11 cellular contexts compared by ENCODE assay signal in the genomic region with DNA sequence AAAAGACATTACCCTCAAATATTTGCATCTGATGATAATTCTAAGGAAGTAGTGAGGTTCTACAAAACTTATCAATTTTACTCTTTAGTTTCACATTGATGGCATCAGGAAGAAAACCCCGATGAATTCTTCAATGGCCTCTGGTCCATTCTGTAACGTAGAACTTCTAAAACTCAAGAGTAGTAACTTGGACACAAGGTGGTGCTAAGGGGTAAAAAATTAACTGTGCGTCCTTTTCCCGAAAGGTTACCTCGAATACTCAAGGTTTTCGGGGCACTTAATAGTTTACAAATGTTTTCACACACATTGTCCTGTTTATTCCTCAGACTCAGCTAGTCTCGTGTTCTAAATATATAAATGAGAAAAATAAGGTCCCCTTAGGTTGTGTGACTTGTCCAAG.
DNase-seq lines count a peak whose midpoint lies in the region; ATAC-seq and TF ChIP-seq lines count a peak whose summit lies in the region.
"Had no signal": no experiment of that assay in that cellular context is flagged by ENCODE, and none has a peak within 500 bp of the region (broad histone marks: within the 10 kb centered on the region; RNA-seq: fewer than 3 reads in every experiment).

No MANE protein-coding gene starts in this region.

- WGBS in heart right ventricle, 2 donors, result 55 to 64% methylated on average over 7 of the region's 7 CpGs

- H3K36me3 ChIP-seq in heart right ventricle, result no peaks in the 10 kb centered on the region
- no peaks in the 10 kb centered on the region for H3K36me3 ChIP-seq in tibial artery

- intact Hi-C loops in heart right ventricle (cut with DNase I) (loop anchor here in 8 of 10 donors (2.0 to 10.0 kb wide), 5 partner anchors 310 to 392 kb away; no protein-coding TSS in a partner anchor), cardiac septum (cut with DNase I) (loop anchor here (10.0 kb wide), 2 partner anchors 310 to 390 kb away; no protein-coding TSS in a partner anchor), tibial artery (cut with DNase I; ENCODE audit: low total_unique reads) (loop anchor here (2.0 kb wide), 1 partner anchor 314 kb away; no protein-coding TSS in a partner anchor)

- no peaks in the 10 kb centered on the region for H3K4me1 ChIP-seq in heart right ventricle
- H3K4me1 ChIP-seq in tibial artery, result no peaks in the 10 kb centered on the region

- no peak overlapping the region for H3K4me3 ChIP-seq in heart right ventricle
- no peak overlapping the region for H3K4me3 ChIP-seq in tibial artery

- H3K9me3 ChIP-seq in heart right ventricle, result no peaks in the 10 kb centered on the region
- no peaks in the 10 kb centered on the region for H3K9me3 ChIP-seq in tibial artery

- TF ChIP-seq CTCF in heart right ventricle (IDR thresholded peaks at IDR 0.05) (peak in 7 of 9 donors; percentile 10 to 54 (median 38)), tibial artery (IDR thresholded peaks at IDR 0.05) (peak; percentile 45 to 60)

- DNase-seq in heart right ventricle, result no peak
- no peak for DNase-seq in cardiac septum (ENCODE audit: low spot score)
- DNase-seq in NCI-H460 (ENCODE audit: extremely low read depth, low read depth), result peak; percentile 59
- peak; percentile 9 for DNase-seq in cerebellar cortex (ENCODE audit: low spot score)
- no peak for DNase-seq in tibial artery
- DNase-seq in T-helper 9 cell, result no peak
- no peak for DNase-seq in NCI-H2171 (lab: John Stamatoyannopoulos, UW)
- DNase-seq: activated CD4-positive, alpha-beta T cell treated with anti-CD3 and anti-CD28 coated beads for 36 hours; activated naive CD8-positive, alpha-beta T cell treated with anti-CD3 and anti-CD28 coated beads for 36 hours; CD4-positive, alpha-beta T cell had no signal

- no peak overlapping the region for H3K27ac ChIP-seq in heart right ventricle
- no peak overlapping the region for H3K27ac ChIP-seq in tibial artery

- ATAC-seq in heart right ventricle (no peak), HG03469 (IDR thresholded peaks at IDR 0.05; ENCODE audit: unreplicated experiment) (no peak)
- ATAC-seq: activated CD4-positive, alpha-beta T cell treated with anti-CD3 and anti-CD28 coated beads for 36 hours had no signal

- H3K27me3 ChIP-seq in heart right ventricle (peaks cover 0 to 34% (median 14%) of the 10 kb centered on the region in 7 donors), tibial artery (no peaks in the 10 kb centered on the region)

Comparison
In these comparisons a context has a peak if more than half of its experiments do, and no peak if none do; other contexts are left out.
1. DNase-seq: peak in NCI-H460 (single experiment) and cerebellar cortex (single experiment); none in heart right ventricle (0 of 2), cardiac septum (single experiment), tibial artery (0 of 2), T-helper 9 cell (single experiment) and NCI-H2171 (single experiment).